In the genomic region with DNA sequence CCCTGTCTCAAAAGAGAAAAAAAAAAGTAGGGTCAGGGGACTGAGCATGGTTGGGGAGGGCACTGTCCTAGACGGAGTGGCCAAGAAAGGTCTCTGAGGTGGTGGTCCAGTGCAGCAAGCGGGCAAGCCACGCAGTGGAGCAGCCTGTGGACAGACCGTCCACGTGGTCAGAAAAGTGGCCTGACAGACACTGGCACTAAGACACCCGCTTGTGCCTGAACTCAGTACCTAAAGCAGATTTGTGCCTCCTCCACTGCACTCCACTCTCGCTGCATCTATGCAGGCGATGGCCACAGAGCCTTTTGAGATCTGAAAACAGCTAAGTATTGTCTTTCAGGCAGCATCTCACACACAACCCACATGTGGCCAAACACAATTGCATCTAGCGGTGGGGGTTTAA, we compare ENCODE assay signal across 17 cellular contexts. TPM values are rescaled to one million over a fixed set of nuclear protein-coding genes. Genes with fewer than 3 reads are reported as not detected.
DNase-seq lines count a peak whose midpoint lies in the region; TF ChIP-seq lines count a peak whose summit lies in the region.
"Had no signal": no experiment of that assay in that cellular context is flagged by ENCODE, and none has a peak within 500 bp of the region (broad histone marks: within the 10 kb centered on the region; RNA-seq: fewer than 3 reads in every experiment).

No MANE protein-coding gene starts in this region.

- no peak for TF ChIP-seq EP300 in stomach (IDR thresholded peaks at IDR 0.05)
- no peak for TF ChIP-seq EP300 in transverse colon (IDR thresholded peaks at IDR 0.05; ENCODE audit: low read depth)

- H3K4me3 ChIP-seq in stomach: no peak overlapping the region
- H3K4me3 ChIP-seq in transverse colon: no peak overlapping the region
- H3K4me3 ChIP-seq: BLaER1 treated with 17β-estradiol and CSF1 and Interleukin-3, amounts not matched to agents 10 nM and 100 nM had no signal

- intact Hi-C loops in stomach (cut with DNase I; ENCODE audit: low total_unique reads) (no loop called here), transverse colon (cut with DNase I; ENCODE audit: low total_unique reads) (no loop called here)

- in situ Hi-C loops in transverse colon (cut with MboI; ENCODE audit: low pct_ligation_motif_present in 1 of 4, low pct_unique_long_range_greater_than_20kb in 1 of 4, low sequenced_read_pairs in 3 of 4): loop anchor here in 1 of 4 donors (10.0 kb wide), 1 partner anchor 53 kb away; no protein-coding TSS in a partner anchor

- TF ChIP-seq CTCF in stomach (IDR thresholded peaks at IDR 0.05) (no peak), transverse colon (IDR thresholded peaks at IDR 0.05) (no peak), RWPE1 (conservative IDR thresholded peaks at IDR 0.05; ENCODE audit: low read depth) (no peak)

- H3K9me3 ChIP-seq in stomach (no peaks in the 10 kb centered on the region), transverse colon (no peaks in the 10 kb centered on the region)

- POLR2A ChIA-PET in RWPE1 (lab: Yijun Ruan, JAX; ENCODE audit: low non-redundant PET): no interaction called here

- H3K36me3 ChIP-seq in stomach: no peaks in the 10 kb centered on the region
- no peaks in the 10 kb centered on the region for H3K36me3 ChIP-seq in transverse colon
- H3K36me3 ChIP-seq: BLaER1 treated with 17β-estradiol and CSF1 and Interleukin-3, amounts not matched to agents 10 nM and 100 nM had no signal

- peaks cover 0 to 6% (median 2%) of the 10 kb centered on the region in 4 donors for H3K4me1 ChIP-seq in stomach
- no peaks in the 10 kb centered on the region for H3K4me1 ChIP-seq in transverse colon
- H3K4me1 ChIP-seq: BLaER1 treated with 17β-estradiol and CSF1 and Interleukin-3, amounts not matched to agents 10 nM and 100 nM had no signal

- no peak for TF ChIP-seq POLR2A in stomach (IDR thresholded peaks at IDR 0.05)
- TF ChIP-seq POLR2A in transverse colon (IDR thresholded peaks at IDR 0.05): no peak

- WGBS in stomach, 5 donors: 89 to 92% (median 90%) methylated on average over 9 of the region's 9 CpGs
- WGBS in transverse colon (ENCODE audit: low coverage in 1 of 2), 2 donors: 79 to 90% methylated on average over 3 to 9 of the region's 9 CpGs

- CTCF ChIA-PET in RWPE1 (lab: Yijun Ruan, JAX): interaction anchor here (1.0 kb wide), 1 partner anchor 25 kb away, joined by 3 read pairs; no protein-coding TSS in a partner anchor

- H3K27me3 ChIP-seq in stomach (peaks cover 0 to 79% (median 41%) of the 10 kb centered on the region in 3 donors), transverse colon (peaks cover 37% of the 10 kb centered on the region)

- peak; percentile 7 for DNase-seq in activated CD8-positive, alpha-beta memory T cell treated with anti-CD3 and anti-CD28 coated beads for 24 hours
- no peak for DNase-seq in activated CD8-positive, alpha-beta memory T cell treated with anti-CD3 and anti-CD28 coated beads, Interleukin-2, amount 50 U/mL, for 4 hours
- DNase-seq in islet precursor cell (peak; percentile 18), pons (ENCODE audit: low spot score) (peak; percentile 23), stomach (peak; percentile 3), transverse colon (no peak), NCI-H1048 (lab: John Stamatoyannopoulos, UW) (no peak), RWPE1 (ENCODE audit: low spot score) (no peak)
- DNase-seq: ACHN; CD4-positive, CD25-positive, alpha-beta regulatory T cell; DMS53; GF-D8; HCEC 1CT; HFFc6 had no signal

- H3K27ac ChIP-seq in stomach: no peak overlapping the region
- no peak overlapping the region for H3K27ac ChIP-seq in transverse colon
- no peak overlapping the region for H3K27ac ChIP-seq in RWPE1
- H3K27ac ChIP-seq: BLaER1 treated with 17β-estradiol and CSF1 and Interleukin-3, amounts not matched to agents 10 nM and 100 nM had no signal

RNA-seq across cellular contexts. Expression of a gene that starts 8.8 kb away (rescaled TPM):
- total RNA-seq in stomach (not detected), transverse colon (not detected)
- polyA plus RNA-seq in stomach: under 1 TPM in 1 of 3 donors, not detected in 2; 0.05 TPM
- total RNA-seq: A172; CD4-positive, CD25-positive, alpha-beta regulatory T cell; H1; HFFc6 had no signal
- polyA plus RNA-seq: CD4-positive, CD25-positive, alpha-beta regulatory T cell; H1 had no signal

RNA-seq across cellular contexts. Expression of a gene that starts 10.7 kb away (rescaled TPM):
- total RNA-seq in stomach: not detected
- polyA plus RNA-seq in stomach: not detected
- not detected for total RNA-seq in transverse colon
- total RNA-seq: CD4-positive, CD25-positive, alpha-beta regulatory T cell; H1; HFFc6 had no signal
- polyA plus RNA-seq: CD4-positive, CD25-positive, alpha-beta regulatory T cell; H1 had no signal

RNA-seq across cellular contexts. Expression of a gene that starts 32.1 kb away (rescaled TPM):
- not detected for total RNA-seq in stomach
- not detected for polyA plus RNA-seq in stomach
- total RNA-seq in transverse colon: not detected
- total RNA-seq: A172, H1, HFFc6 had no signal
- polyA plus RNA-seq: CD4-positive, CD25-positive, alpha-beta regulatory T cell; H1 had no signal

RNA-seq across cellular contexts. Expression of a gene that starts 48.8 kb away (rescaled TPM):
- total RNA-seq in stomach (10 to 100 TPM in 3 of 5 donors, 1 to 10 TPM in 2; 5.2 to 28.0 (median 13.4) TPM), transverse colon (10 to 100 TPM in 3 of 4 donors, 1 to 10 TPM in 1; 10.0 to 30.8 (median 27.8) TPM)
- 10 to 100 TPM; 14.3 to 16.3 (median 16.1) TPM for polyA plus RNA-seq in stomach

RNA-seq across cellular contexts. Expression of a gene that starts 54.0 kb away (rescaled TPM):
- 100 to 1,000 TPM in 1 of 5 donors, 10 to 100 TPM in 4; 12.8 to 100 (median 66.9) TPM for total RNA-seq in stomach
- 10 to 100 TPM in 2 of 3 donors, 1 to 10 TPM in 1; 5.8 to 15.5 (median 13.8) TPM for polyA plus RNA-seq in stomach
- 100 to 1,000 TPM in 1 of 4 donors, 10 to 100 TPM in 3; 48.4 to 104 (median 50.9) TPM for total RNA-seq in transverse colon

Comparison
In these comparisons a context has a peak if more than half of its experiments do, and no peak if none do; other contexts are left out.
1. DNase-seq: peak in activated CD8-positive, alpha-beta memory T cell treated with anti-CD3 and anti-CD28 coated beads for 24 hours (single experiment), islet precursor cell (single experiment), pons (single experiment) and stomach (single experiment); none in activated CD8-positive, alpha-beta memory T cell treated with anti-CD3 and anti-CD28 coated beads, Interleukin-2, amount 50 U/mL, for 4 hours (single experiment), transverse colon (single experiment), NCI-H1048 (single experiment) and RWPE1 (single experiment).